In genomic region chr19:6725513-6726231, GRCh38 we compare ENCODE assay signal across 26 cellular contexts. TPM values are rescaled to one million over a fixed set of nuclear protein-coding genes. Genes with fewer than 3 reads are reported as not detected.
A peak's percentile ranks its signal among the peaks of the same experiment; 100 is the strongest.
DNase-seq lines count a peak whose midpoint lies in the region; ATAC-seq lines count a peak whose summit lies in the region.
"Had no signal": no experiment of that assay in that cellular context is flagged by ENCODE, and none has a peak within 500 bp of the region (broad histone marks: within the 10 kb centered on the region; RNA-seq: fewer than 3 reads in every experiment).

No MANE protein-coding gene starts in this region.

- no peak for ATAC-seq in stimulated activated memory B cell treated with anti-CD40 and anti-IgM and Interleukin-4, amounts not matched to agents 10 μg/mL and 1 μg/mL and 100 μg/mL, for 72 hours
- ATAC-seq: stimulated activated naive CD8-positive, alpha-beta T cell treated with anti-CD3 and anti-CD28 coated beads, Interleukin-15, Interleukin-2, amounts not matched to agents 100 U/mL and 50 U/mL, for 24 hours had no signal

- H3K36me3 Mint-ChIP-seq in dendritic cell treated with granulocyte-macrophage colony-stimulating factor and Interleukin-4, amounts not matched to agents 40 ng/mL and 50 ng/mL, for 4 days (ENCODE audit: low read depth): peaks cover 15% of the 10 kb centered on the region
- peaks cover 8% of the 10 kb centered on the region for H3K36me3 Mint-ChIP-seq in stimulated activated memory B cell treated with anti-CD40 and anti-IgM and Interleukin-4, amounts not matched to agents 10 μg/mL and 1 μg/mL and 100 μg/mL, for 72 hours

- H3K4me1 Mint-ChIP-seq in dendritic cell treated with granulocyte-macrophage colony-stimulating factor and Interleukin-4, amounts not matched to agents 40 ng/mL and 50 ng/mL, for 4 days (ENCODE audit: low read depth): peaks cover 69% of the 10 kb centered on the region
- peaks cover 80% of the 10 kb centered on the region for H3K4me1 Mint-ChIP-seq in stimulated activated memory B cell treated with anti-CD40 and anti-IgM and Interleukin-4, amounts not matched to agents 10 μg/mL and 1 μg/mL and 100 μg/mL, for 72 hours

- intact Hi-C loops in dendritic cell treated with granulocyte-macrophage colony-stimulating factor and Interleukin-4, amounts not matched to agents 40 ng/mL and 50 ng/mL, for 4 days (cut with micrococcal nuclease): loop anchor here (10.0 kb wide), 1 partner anchor 51 kb away; the partner anchor contains the start of gene TNFSF14

- peaks cover 9% of the 10 kb centered on the region for H3K27me3 Mint-ChIP-seq in dendritic cell treated with granulocyte-macrophage colony-stimulating factor and Interleukin-4, amounts not matched to agents 40 ng/mL and 50 ng/mL, for 4 days
- H3K27me3 Mint-ChIP-seq in stimulated activated memory B cell treated with anti-CD40 and anti-IgM and Interleukin-4, amounts not matched to agents 10 μg/mL and 1 μg/mL and 100 μg/mL, for 72 hours: no peaks in the 10 kb centered on the region

- DNase-seq in HK-2 (ENCODE audit: unreplicated experiment): peak; percentile 38
- peak; percentile 50 for DNase-seq in mucosa of gallbladder (ENCODE audit: low spot score)
- no peak for DNase-seq in activated CD4-positive, CD25-positive, alpha-beta regulatory T cell (lab: John Stamatoyannopoulos, UW)
- no peak for DNase-seq in activated CD8-positive, alpha-beta memory T cell treated with anti-CD3 and anti-CD28 coated beads for 24 hours
- DNase-seq in HuH-7 (ENCODE audit: low spot score): no peak
- DNase-seq: activated CD4-positive, alpha-beta T cell treated with anti-CD3 and anti-CD28 coated beads for 4 hours; activated naive CD4-positive, alpha-beta T cell treated with Interleukin-2 at 50 U/mL for 16 hours; activated T-cell treated with anti-CD3 and anti-CD28 coated beads, Interleukin-2, amount 50 U/mL, for 48 hours; CD8-positive, alpha-beta memory T cell; DMS53; effector memory CD4-positive, alpha-beta T cell; foreskin fibroblast; GF-D8; GOT3; left ventricle myocardium inferior; midbrain; NCI-H1048; NCI-H187 treated with DMSO at 0.1 percent for 48 hours; NCI-H526 treated with DMSO at 0.1 percent for 48 hours; Peyer's patch; stimulated activated CD4-positive, alpha-beta T cell treated with anti-CD3 and anti-CD28 coated beads, Interleukin-4, amount 100 ng/mL, for 1 hour; stimulated activated naive CD8-positive, alpha-beta T cell treated with anti-CD3 and anti-CD28 coated beads, Interleukin-15, Interleukin-2, amounts not matched to agents 100 U/mL and 50 U/mL, for 24 hours had no signal

- H3K4me3 Mint-ChIP-seq in dendritic cell treated with granulocyte-macrophage colony-stimulating factor and Interleukin-4, amounts not matched to agents 40 ng/mL and 50 ng/mL, for 4 days: no peak overlapping the region
- no peak overlapping the region for H3K4me3 Mint-ChIP-seq in stimulated activated memory B cell treated with anti-CD40 and anti-IgM and Interleukin-4, amounts not matched to agents 10 μg/mL and 1 μg/mL and 100 μg/mL, for 72 hours
- H3K4me3 Mint-ChIP-seq: CD8-positive, alpha-beta memory T cell had no signal

- H3K27ac Mint-ChIP-seq in dendritic cell treated with granulocyte-macrophage colony-stimulating factor and Interleukin-4, amounts not matched to agents 40 ng/mL and 50 ng/mL, for 4 days: peak overlapping the region; percentile 32
- peak overlapping the region; percentile 43 for H3K27ac Mint-ChIP-seq in stimulated activated memory B cell treated with anti-CD40 and anti-IgM and Interleukin-4, amounts not matched to agents 10 μg/mL and 1 μg/mL and 100 μg/mL, for 72 hours

- no peaks in the 10 kb centered on the region for H3K9me3 Mint-ChIP-seq in dendritic cell treated with granulocyte-macrophage colony-stimulating factor and Interleukin-4, amounts not matched to agents 40 ng/mL and 50 ng/mL, for 4 days
- H3K9me3 Mint-ChIP-seq in stimulated activated memory B cell treated with anti-CD40 and anti-IgM and Interleukin-4, amounts not matched to agents 10 μg/mL and 1 μg/mL and 100 μg/mL, for 72 hours: no peaks in the 10 kb centered on the region
- H3K9me3 Mint-ChIP-seq: CD8-positive, alpha-beta memory T cell had no signal

RNA-seq across cellular contexts. Expression of gene C3, which starts 5.2 kb away (rescaled TPM):
- total RNA-seq in mucosa of gallbladder: 486 TPM
- total RNA-seq: SK-MEL-5 had no signal

RNA-seq across cellular contexts. Expression of gene GPR108, which starts 11.7 kb away (rescaled TPM):
- 137 TPM for total RNA-seq in mucosa of gallbladder

RNA-seq across cellular contexts. Expression of gene TRIP10, which starts 13.8 kb away (rescaled TPM):
- total RNA-seq in mucosa of gallbladder: 68.9 TPM

RNA-seq across cellular contexts. Expression of gene SH2D3A, which starts 41.6 kb away (rescaled TPM):
- 28.2 TPM for total RNA-seq in mucosa of gallbladder
- total RNA-seq: LHCN-M2 had no signal

RNA-seq across cellular contexts. Expression of gene VAV1, which starts 46.8 kb away (rescaled TPM):
- total RNA-seq in mucosa of gallbladder: 12.7 TPM
- total RNA-seq: LHCN-M2, SK-MEL-5 had no signal

Comparison
In these comparisons a context has a peak if more than half of its experiments do, and no peak if none do; other contexts are left out.
1. DNase-seq: peak in HK-2 (single experiment) and mucosa of gallbladder (single experiment); none in activated CD4-positive, CD25-positive, alpha-beta regulatory T cell (0 of 4), activated CD8-positive, alpha-beta memory T cell treated with anti-CD3 and anti-CD28 coated beads for 24 hours (single experiment) and HuH-7 (single experiment).